Comparison of ENCODE assay signal across 8 cellular contexts in genomic region chr3:127970966-127971592, GRCh38. TPM values are rescaled to one million over a fixed set of nuclear protein-coding genes. Genes with fewer than 3 reads are reported as not detected.
A peak's percentile ranks its signal among the peaks of the same experiment; 100 is the strongest.
DNase-seq lines count a peak whose midpoint lies in the region; ATAC-seq and TF ChIP-seq lines count a peak whose summit lies in the region.

No MANE protein-coding gene starts in this region.

- no peaks in the 10 kb centered on the region for H3K79me2 ChIP-seq in DND-41 (ENCODE audit: insufficient read depth, low read length)

- ATAC-seq in DND-41 (ENCODE audit: insufficient read depth, low read depth) (peak; percentile 80), HG02885 (IDR thresholded peaks at IDR 0.05; ENCODE audit: poor library complexity, unreplicated experiment) (peak; percentile 56), body of pancreas (no peak), HG03280 (IDR thresholded peaks at IDR 0.05; ENCODE audit: unreplicated experiment) (no peak)

- H3K9me3 ChIP-seq in DND-41 (ENCODE audit: insufficient read depth, low read length, severe bottlenecking) (no peaks in the 10 kb centered on the region), body of pancreas (no peaks in the 10 kb centered on the region), stomach (no peaks in the 10 kb centered on the region)

- H3K27me3 ChIP-seq in DND-41 (ENCODE audit: insufficient read depth, low read length, poor library complexity) = peaks cover 29% of the 10 kb centered on the region
- H3K27me3 ChIP-seq in body of pancreas = peaks cover 0 to 2% of the 10 kb centered on the region in 2 donors
- H3K27me3 ChIP-seq in stomach = peaks cover 0 to 3% (median 0%) of the 10 kb centered on the region in 3 donors

- DNase-seq in DND-41 = peak; percentile 24
- peak; percentile 9 for DNase-seq in NCI-H510A (lab: John Stamatoyannopoulos, UW)
- peak in 2 of 4 donors; percentile 15 to 24 for DNase-seq in body of pancreas
- peak; percentile 65 for DNase-seq in iPS-NIHi7 (ENCODE audit: extremely low spot score)
- DNase-seq in stomach = no peak
- DNase-seq in activated CD4-positive, CD25-positive, alpha-beta regulatory T cell (lab: John Stamatoyannopoulos, UW) = no peak

- TF ChIP-seq CTCF in DND-41 (IDR thresholded peaks at IDR 0.05; ENCODE audit: borderline replicate concordance, extremely low read depth, low read length, poor library complexity, severe bottlenecking) = peak; percentile 77
- peak in 6 of 7 experiments; percentile 21 to 53 (median 44) for TF ChIP-seq CTCF in body of pancreas (IDR thresholded peaks at IDR 0.05)
- peak in 5 of 7 experiments; percentile 28 to 62 (median 50) for TF ChIP-seq CTCF in stomach (IDR thresholded peaks at IDR 0.05)

- no peaks in the 10 kb centered on the region for H3K4me1 ChIP-seq in DND-41 (ENCODE audit: insufficient read depth, low read length)
- no peaks in the 10 kb centered on the region for H3K4me1 ChIP-seq in body of pancreas
- peaks cover 0 to 12% (median 0%) of the 10 kb centered on the region in 4 donors for H3K4me1 ChIP-seq in stomach

- TF ChIP-seq POLR2A in body of pancreas (IDR thresholded peaks at IDR 0.05) = no peak
- no peak for TF ChIP-seq POLR2A in stomach (IDR thresholded peaks at IDR 0.05)

- no peak overlapping the region for H3K27ac ChIP-seq in DND-41 (ENCODE audit: low read length)
- no peak overlapping the region for H3K27ac ChIP-seq in body of pancreas
- H3K27ac ChIP-seq in stomach = no peak overlapping the region

- no peaks in the 10 kb centered on the region; the same call in 1 of the 2 replicates for H4K20me1 ChIP-seq in DND-41 (ENCODE audit: insufficient read depth, low read length)

- H3K4me2 ChIP-seq in DND-41 (ENCODE audit: insufficient read depth, low read length) = no peak overlapping the region

- H2AFZ ChIP-seq in DND-41 (ENCODE audit: low read depth, low read length) = no peak overlapping the region

- H3K36me3 ChIP-seq in DND-41 (ENCODE audit: insufficient read depth, low read length) (no peaks in the 10 kb centered on the region), body of pancreas (replicated peaks in 1 of 2; ENCODE audit: insufficient read depth in 1 of 2, low read depth in 2 of 2) (no peaks in the 10 kb centered on the region), stomach (no peaks in the 10 kb centered on the region)

- H3K9ac ChIP-seq in DND-41 (ENCODE audit: low read depth, low read length) = no peak overlapping the region

- intact Hi-C loops in body of pancreas (cut with DNase I) (no loop called here), stomach (cut with DNase I; ENCODE audit: low total_unique reads) (no loop called here)

- no peak for TF ChIP-seq EP300 in stomach (IDR thresholded peaks at IDR 0.05)

- H3K4me3 ChIP-seq in DND-41 (ENCODE audit: low read depth in 1 of 2, low read length in 2 of 2) (no peak overlapping the region), body of pancreas (no peak overlapping the region), stomach (no peak overlapping the region)

- WGBS in body of pancreas, 2 donors = 69 to 76% methylated on average over 4 of the region's 4 CpGs
- 63 to 75% (median 67%) methylated on average over 4 of the region's 4 CpGs for WGBS in stomach, 5 donors

RNA-seq across cellular contexts. Expression of gene KBTBD12, which starts 56.0 kb away (rescaled TPM):
- total RNA-seq in body of pancreas = 1 to 10 TPM; 2.0 to 3.4 TPM
- total RNA-seq in stomach = 10 to 100 TPM in 1 of 5 donors, 1 to 10 TPM in 4; 1.4 to 10.3 (median 1.9) TPM
- 1 to 10 TPM in 1 of 3 donors, under 1 TPM in 2; 0.46 to 1.1 (median 0.75) TPM for polyA plus RNA-seq in stomach

Comparison
In these comparisons a context has a peak if more than half of its experiments do, and no peak if none do; other contexts are left out.
1. ATAC-seq: peak in DND-41 (single experiment) and HG02885 (single experiment); none in body of pancreas (single experiment) and HG03280 (single experiment).
2. DNase-seq: peak in DND-41 (single experiment), NCI-H510A (single experiment) and iPS-NIHi7 (single experiment); none in stomach (single experiment) and activated CD4-positive, CD25-positive, alpha-beta regulatory T cell (0 of 4).
3. Peak in every context shown above with its lines, with median percentiles within 50 percentile points of each other: CTCF ChIP-seq.